Comparison of ENCODE assay signal across 8 cellular contexts in the genomic region with DNA sequence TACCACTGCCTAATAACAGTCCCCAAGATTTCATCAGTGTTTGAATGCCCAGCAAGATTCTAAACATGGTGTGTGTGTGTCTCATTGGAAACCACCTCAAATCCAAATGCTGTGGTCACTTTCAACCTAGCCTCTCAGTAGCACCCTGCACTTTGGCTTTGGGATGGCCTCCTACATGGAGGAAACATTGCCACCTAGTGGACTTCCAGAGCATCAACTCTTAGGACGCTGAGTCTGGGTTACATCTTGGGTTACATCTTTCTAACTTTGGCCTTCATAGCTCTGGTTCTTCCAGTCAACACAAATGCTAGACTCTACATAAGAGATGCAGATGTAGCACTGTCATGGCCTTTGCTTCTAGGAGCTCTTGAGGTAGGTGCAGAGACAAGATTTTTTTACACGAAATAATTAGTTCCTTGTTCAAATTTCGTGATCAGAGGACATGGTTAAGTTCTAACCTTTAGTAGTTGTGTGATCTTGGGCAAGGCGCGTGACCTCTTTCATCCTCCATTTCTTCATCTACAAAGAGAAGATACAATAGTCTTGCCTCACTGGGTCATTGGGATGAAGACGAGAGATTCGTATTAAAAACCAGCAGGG.
A peak's percentile ranks its signal among the peaks of the same experiment; 100 is the strongest.
DNase-seq lines count a peak whose midpoint lies in the region; TF ChIP-seq lines count a peak whose summit lies in the region.

No MANE protein-coding gene starts in this region.

- H3K4me3 ChIP-seq in GM23248 (no peak overlapping the region), WERI-Rb-1 (ENCODE audit: low read depth, low read length) (no peak overlapping the region)

- DNase-seq in Calu3 (peak; percentile 36), GM23248 (peak; percentile 81), NCI-H2107 (lab: John Stamatoyannopoulos, UW) (peak; percentile 58), WERI-Rb-1 (peak; percentile 37), germinal center (ENCODE audit: low spot score) (peak; percentile 49), progenitor cell of endocrine pancreas (ENCODE audit: low spot score, unreplicated experiment) (peak; percentile 12), OCI-M2 (lab: John Stamatoyannopoulos, UW; ENCODE audit: unreplicated experiment) (no peak)
- DNase-seq in NK-92 treated with Interleukin-12 subunit alpha and Interleukin-12 subunit beta, amount 100 ng/mL, for 24 hours (lab: John Stamatoyannopoulos, UW), result no peak

- H4K20me1 ChIP-seq in GM23248 (ENCODE audit: insufficient read depth), result no peaks in the 10 kb centered on the region

- H3K9ac ChIP-seq in GM23248, result no peak overlapping the region

- H2AFZ ChIP-seq in GM23248, result no peak overlapping the region

- in situ Hi-C loops in GM23248 (cut with MboI), result loop anchor here (25.0 kb wide), 1 partner anchor 585 kb away; no protein-coding TSS in a partner anchor

- H3K9me3 Mint-ChIP-seq in Calu3 (ENCODE audit: low read depth, unreplicated experiment), result no peaks in the 10 kb centered on the region
- H3K9me3 Mint-ChIP-seq in progenitor cell of endocrine pancreas (ENCODE audit: low read depth), result no peaks in the 10 kb centered on the region

- H3K4me3 Mint-ChIP-seq in Calu3 (ENCODE audit: low read depth, unreplicated experiment) (no peak overlapping the region), progenitor cell of endocrine pancreas (ENCODE audit: low read depth) (no peak overlapping the region)

- intact Hi-C loops in Calu3 (cut with micrococcal nuclease; ENCODE audit: unreplicated experiment), result loop anchor here (5.0 kb wide), 1 partner anchor 190 kb away; no protein-coding TSS in a partner anchor

- H3K27ac Mint-ChIP-seq in Calu3 (ENCODE audit: unreplicated experiment) (no peak overlapping the region), progenitor cell of endocrine pancreas (no peak overlapping the region)

- no peaks in the 10 kb centered on the region for H3K9me2 ChIP-seq in GM23248 (ENCODE audit: insufficient read depth)

- H3K27me3 ChIP-seq in GM23248 (replicated peaks; ENCODE audit: insufficient read depth) (0 out of 2 replicates have a peak, but pooled peaks cover 5% of the 10 kb centered on the region), WERI-Rb-1 (ENCODE audit: insufficient read depth, low read depth, severe bottlenecking) (no peaks in the 10 kb centered on the region)

- no peaks in the 10 kb centered on the region for H3K9me3 ChIP-seq in GM23248 (ENCODE audit: low read depth)
- no peaks in the 10 kb centered on the region for H3K9me3 ChIP-seq in WERI-Rb-1 (ENCODE audit: severe bottlenecking)

- H3K27me3 Mint-ChIP-seq in Calu3 (ENCODE audit: unreplicated experiment) (peaks cover 79% of the 10 kb centered on the region), progenitor cell of endocrine pancreas (peaks cover 29% of the 10 kb centered on the region)

- no peaks in the 10 kb centered on the region for H3K36me3 ChIP-seq in GM23248 (ENCODE audit: low read depth)
- H3K36me3 ChIP-seq in WERI-Rb-1, result no peaks in the 10 kb centered on the region

- TF ChIP-seq CTCF in Calu3 (IDR thresholded peaks at IDR 0.05; ENCODE audit: unreplicated experiment) (peak; percentile 43), WERI-Rb-1 (IDR thresholded peaks at IDR 0.05; ENCODE audit: low read depth, low read length) (peak; percentile 88), progenitor cell of endocrine pancreas (IDR thresholded peaks at IDR 0.05; ENCODE audit: unreplicated experiment) (peak; percentile 79)

- H3K27ac ChIP-seq in GM23248 (no peak overlapping the region), WERI-Rb-1 (no peak overlapping the region)

- CTCF ChIA-PET in Calu3 (lab: Charles Lee), result interaction anchor here (0.6 kb wide), 2 partner anchors 670 to 744 kb away, joined by 5 read pairs; no protein-coding TSS in a partner anchor

- H3K4me1 Mint-ChIP-seq in Calu3 (ENCODE audit: low read depth, unreplicated experiment) (no peaks in the 10 kb centered on the region), progenitor cell of endocrine pancreas (ENCODE audit: low read depth) (peaks cover 2% of the 10 kb centered on the region)

- no TSS peak for BruUV-seq in Calu3 (replicated peaks; lab: Mats Ljungman, UMichigan)

- H3K36me3 Mint-ChIP-seq in Calu3 (ENCODE audit: insufficient read depth, unreplicated experiment) (peaks cover 5% of the 10 kb centered on the region), progenitor cell of endocrine pancreas (ENCODE audit: insufficient read depth) (no peaks in the 10 kb centered on the region)

- 59 to 68% methylated on average over 7 of the region's 7 CpGs for WGBS in GM23248 (ENCODE audit: low coverage in 1 of 2, low lambda C conversion rate in 2 of 2, missing lambda C conversion rate in 2 of 2), 2 experiments

- H3F3A ChIP-seq in GM23248 (ENCODE audit: insufficient read depth), result no peaks in the 10 kb centered on the region

- H3K4me2 ChIP-seq in GM23248 (ENCODE audit: unreplicated experiment), result no peak overlapping the region

- no peaks in the 10 kb centered on the region for H3K79me2 ChIP-seq in GM23248 (ENCODE audit: insufficient read depth)

- no peaks in the 10 kb centered on the region for H3K4me1 ChIP-seq in GM23248 (ENCODE audit: insufficient read depth)

Comparison
In these comparisons a context has a peak if more than half of its experiments do, and no peak if none do; other contexts are left out.
1. DNase-seq: peak in Calu3 (single experiment), GM23248 (single experiment), NCI-H2107 (single experiment), WERI-Rb-1 (single experiment), germinal center (single experiment) and progenitor cell of endocrine pancreas (single experiment); none in NK-92 treated with Interleukin-12 subunit alpha and Interleukin-12 subunit beta, amount 100 ng/mL, for 24 hours (single experiment) and OCI-M2 (single experiment).
2. Peak in every context shown above with its lines, with median percentiles within 50 percentile points of each other: CTCF ChIP-seq.